ENCODE assay signal across 23 cellular contexts in the genomic region with DNA sequence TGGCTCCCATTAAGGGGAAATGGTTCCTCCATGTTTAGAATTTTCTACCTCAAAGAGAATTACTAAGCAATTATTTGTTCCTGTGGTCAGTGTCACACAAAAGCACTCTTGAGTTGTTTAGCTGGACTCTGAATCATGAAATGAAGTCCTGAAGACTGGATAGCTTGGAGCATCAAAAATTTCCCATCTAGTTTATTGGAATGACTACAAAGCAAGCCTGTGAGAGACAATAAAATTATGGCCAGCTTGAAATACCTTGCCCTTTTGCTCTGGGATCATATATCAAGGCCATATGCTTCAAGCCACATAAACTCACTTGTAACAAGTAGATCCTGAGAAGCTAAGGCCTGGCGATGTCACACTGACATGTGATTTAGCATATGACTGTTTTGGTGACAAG.
DNase-seq lines count a peak whose midpoint lies in the region; ATAC-seq and TF ChIP-seq lines count a peak whose summit lies in the region.
"Had no signal": no experiment of that assay in that cellular context is flagged by ENCODE, and none has a peak within 500 bp of the region (broad histone marks: within the 10 kb centered on the region; RNA-seq: fewer than 3 reads in every experiment).

No MANE protein-coding gene starts in this region.

- no peak for ATAC-seq in Right ventricle myocardium superior (ENCODE audit: poor library complexity)
- ATAC-seq: effector memory CD8-positive, alpha-beta T cell had no signal

- H3K36me3 ChIP-seq in left ventricle myocardium inferior, result peaks cover 5% of the 10 kb centered on the region
- H3K36me3 ChIP-seq in neural progenitor cell, result no peaks in the 10 kb centered on the region
- H3K36me3 ChIP-seq: esophagus squamous epithelium, uterus had no signal

- H3K4me3 Mint-ChIP-seq in neural progenitor cell, result no peak overlapping the region
- H3K4me3 Mint-ChIP-seq: activated CD4-positive, alpha-beta memory T cell treated with anti-CD3 and anti-CD28 coated beads, Interleukin-2, amount 10 ng/mL, durations not matched to agents 7 days and 5 days; CD4-positive, alpha-beta T cell; effector memory CD8-positive, alpha-beta T cell; natural killer cell had no signal

- DNase-seq in left ventricle myocardium inferior (no peak), Right ventricle myocardium superior (no peak), LHCN-M2 (ENCODE audit: low read depth) (peak; percentile 37), astrocyte of the spinal cord (ENCODE audit: low read depth, low spot score) (peak; percentile 12), NCI-H2107 treated with DMSO at 0.1 percent for 48 hours (lab: John Stamatoyannopoulos, UW; ENCODE audit: unreplicated experiment) (no peak), NCI-H2227 treated with DMSO at 0.1 percent for 48 hours (lab: John Stamatoyannopoulos, UW) (no peak), HCEC 1CT (no peak), neural progenitor cell (ENCODE audit: low spot score) (no peak)
- DNase-seq: ACHN; activated CD4-positive, alpha-beta memory T cell treated with anti-CD3 and anti-CD28 coated beads, Interleukin-2, amount 10 ng/mL, durations not matched to agents 7 days and 5 days; CD4-positive, alpha-beta T cell; DMS79; effector memory CD8-positive, alpha-beta T cell; esophagus squamous epithelium; head of caudate nucleus; mesendoderm; natural killer cell; NCI-H1694; NCI-H510A treated with DMSO at 0.1 percent for 48 hours; stimulated activated CD4-positive, alpha-beta T cell treated with anti-CD3 and anti-CD28 coated beads, Interleukin-4, amount 100 ng/mL, for 4 hours; T-helper 2 cell; uterus had no signal

- H3K4me1 ChIP-seq in left ventricle myocardium inferior (peaks cover 53% of the 10 kb centered on the region), neural progenitor cell (no peaks in the 10 kb centered on the region)
- H3K4me1 ChIP-seq: uterus had no signal

- no peaks in the 10 kb centered on the region for H3K9me3 Mint-ChIP-seq in neural progenitor cell
- H3K9me3 Mint-ChIP-seq: activated CD4-positive, alpha-beta memory T cell treated with anti-CD3 and anti-CD28 coated beads, Interleukin-2, amount 10 ng/mL, durations not matched to agents 7 days and 5 days; CD4-positive, alpha-beta T cell; effector memory CD8-positive, alpha-beta T cell; natural killer cell had no signal

- H3K9me3 ChIP-seq in left ventricle myocardium inferior (replicated peaks) (no peaks in the 10 kb centered on the region), neural progenitor cell (ENCODE audit: low read depth) (no peaks in the 10 kb centered on the region)
- H3K9me3 ChIP-seq: esophagus squamous epithelium, uterus had no signal

- intact Hi-C loops in left ventricle myocardium inferior (cut with micrococcal nuclease) (no loop called here), Right ventricle myocardium superior (cut with DNase I) (no loop called here)

- H4K20me1 ChIP-seq in neural progenitor cell (ENCODE audit: low read depth), result no peaks in the 10 kb centered on the region

- no peak overlapping the region for H2AFZ ChIP-seq in neural progenitor cell (replicated peaks)

- H3K27me3 ChIP-seq in left ventricle myocardium inferior (ENCODE audit: low read depth), result no peaks in the 10 kb centered on the region
- H3K27me3 ChIP-seq in neural progenitor cell, result no peaks in the 10 kb centered on the region
- H3K27me3 ChIP-seq: esophagus squamous epithelium, uterus had no signal

- H3K4me3 ChIP-seq in left ventricle myocardium inferior (no peak overlapping the region), astrocyte of the spinal cord (ENCODE audit: low read depth, low read length) (no peak overlapping the region), neural progenitor cell (no peak overlapping the region)
- H3K4me3 ChIP-seq: esophagus squamous epithelium, uterus had no signal

- no peaks in the 10 kb centered on the region for H3K79me2 ChIP-seq in neural progenitor cell (ENCODE audit: low read depth)

- no peak overlapping the region for H3K9ac ChIP-seq in neural progenitor cell

- peaks cover 14% of the 10 kb centered on the region for H3K4me1 Mint-ChIP-seq in neural progenitor cell

- peak overlapping the region; percentile 83 for H3K27ac ChIP-seq in left ventricle myocardium inferior (replicated peaks)
- H3K27ac ChIP-seq in neural progenitor cell, result no peak overlapping the region
- H3K27ac ChIP-seq: esophagus squamous epithelium, HL-60 had no signal

- no peak overlapping the region for H3K4me2 ChIP-seq in neural progenitor cell

- in situ Hi-C loops in astrocyte of the spinal cord (cut with HindIII; ENCODE audit: low sequenced_read_pairs), result no loop called here

- H3K27me3 Mint-ChIP-seq in neural progenitor cell (ENCODE audit: insufficient read depth, low read depth), result no peaks in the 10 kb centered on the region
- H3K27me3 Mint-ChIP-seq: activated CD4-positive, alpha-beta memory T cell treated with anti-CD3 and anti-CD28 coated beads, Interleukin-2, amount 10 ng/mL, durations not matched to agents 7 days and 5 days; CD4-positive, alpha-beta T cell; effector memory CD8-positive, alpha-beta T cell had no signal

- no peak overlapping the region for H3K27ac Mint-ChIP-seq in neural progenitor cell
- H3K27ac Mint-ChIP-seq: activated CD4-positive, alpha-beta memory T cell treated with anti-CD3 and anti-CD28 coated beads, Interleukin-2, amount 10 ng/mL, durations not matched to agents 7 days and 5 days; CD4-positive, alpha-beta T cell; effector memory CD8-positive, alpha-beta T cell; natural killer cell had no signal

- TF ChIP-seq CTCF in left ventricle myocardium inferior (IDR thresholded peaks at IDR 0.05; ENCODE audit: borderline replicate concordance) (no peak), astrocyte of the spinal cord (IDR thresholded peaks at IDR 0.05; ENCODE audit: low read depth, low read length) (no peak), neural progenitor cell (IDR thresholded peaks at IDR 0.05) (no peak)

- H3K36me3 Mint-ChIP-seq in neural progenitor cell, result no peaks in the 10 kb centered on the region
- H3K36me3 Mint-ChIP-seq: natural killer cell had no signal

- H3F3A ChIP-seq in neural progenitor cell (ENCODE audit: low read depth), result no peaks in the 10 kb centered on the region

Comparison
In these comparisons a context has a peak if more than half of its experiments do, and no peak if none do; other contexts are left out.
1. DNase-seq: peak in LHCN-M2 (single experiment) and astrocyte of the spinal cord (single experiment); none in left ventricle myocardium inferior (single experiment), Right ventricle myocardium superior (single experiment), NCI-H2107 treated with DMSO at 0.1 percent for 48 hours (single experiment), NCI-H2227 treated with DMSO at 0.1 percent for 48 hours (single experiment), HCEC 1CT (single experiment) and neural progenitor cell (single experiment).